ENCODE assay signal across 8 cellular contexts in genomic region chr10:15106352-15107013, GRCh38. TPM values are rescaled to one million over a fixed set of nuclear protein-coding genes. Genes with fewer than 3 reads are reported as not detected.
DNase-seq lines count a peak whose midpoint lies in the region; ATAC-seq and TF ChIP-seq lines count a peak whose summit lies in the region.

No MANE protein-coding gene starts in this region.

- TF ChIP-seq CTCF in BJ (IDR thresholded peaks at IDR 0.05; ENCODE audit: insufficient read depth, low read depth, low read length) = peak; percentile 89
- peak; percentile 73 to 87 (median 85) for TF ChIP-seq CTCF in esophagus muscularis mucosa (IDR thresholded peaks at IDR 0.05)
- TF ChIP-seq CTCF in neural cell (IDR thresholded peaks at IDR 0.05; ENCODE audit: poor library complexity, severe bottlenecking) = peak; percentile 84

- H3K27ac ChIP-seq in esophagus muscularis mucosa (replicated peaks in 1 of 4) (peak overlapping the region in 1 of 4 donors; percentile 5), neural cell (ENCODE audit: low read length) (no peak overlapping the region), substantia nigra (ENCODE audit: low read depth, low read length, poor library complexity, severe bottlenecking) (no peak overlapping the region)

- intact Hi-C loops in esophagus muscularis mucosa (cut with DNase I) = loop anchor here (5.0 kb wide), 1 partner anchor 609 kb away; no protein-coding TSS in a partner anchor

- CTCF ChIA-PET in BJ (lab: Yijun Ruan, JAX) = interaction anchor here (0.6 to 2.8 kb wide), 21 partner anchors 9 to 282 kb away, joined by 3 to 11 read pairs (median 3); partner anchors contain the start of genes CDNF, HSPA14, MSANTD7 and RPP38

- H4K20me1 ChIP-seq in neural cell (ENCODE audit: insufficient read depth) = no peaks in the 10 kb centered on the region

- H3K79me2 ChIP-seq in neural cell (replicated peaks; ENCODE audit: insufficient read depth, low read length) = no peaks in the 10 kb centered on the region

- no peaks in the 10 kb centered on the region for H3K27me3 ChIP-seq in BJ (ENCODE audit: control insufficient read depth, insufficient read depth, low read length)
- H3K27me3 ChIP-seq in esophagus muscularis mucosa = no peaks in the 10 kb centered on the region
- no peaks in the 10 kb centered on the region for H3K27me3 ChIP-seq in neural cell (ENCODE audit: insufficient read depth, low read depth, low read length)

- H3K4me3 ChIP-seq in BJ (ENCODE audit: low read depth, low read length) (no peak overlapping the region), esophagus muscularis mucosa (no peak overlapping the region), neural cell (ENCODE audit: low read length) (no peak overlapping the region)

- peaks cover 0 to 9% (median 6%) of the 10 kb centered on the region in 4 donors for H3K4me1 ChIP-seq in esophagus muscularis mucosa

- TF ChIP-seq RAD21 in neural cell (conservative IDR thresholded peaks at IDR 0.05) = peak; percentile 83

- ATAC-seq in GM18873 (IDR thresholded peaks at IDR 0.05; ENCODE audit: low FRiP score, unreplicated experiment) (peak; percentile 72), HG03457 (IDR thresholded peaks at IDR 0.05; ENCODE audit: unreplicated experiment) (peak; percentile 67)

- H3K9me2 ChIP-seq in neural cell (ENCODE audit: insufficient read depth, low read length) = no peaks in the 10 kb centered on the region

- TF ChIP-seq POLR2A in esophagus muscularis mucosa (IDR thresholded peaks at IDR 0.05; ENCODE audit: low read depth) = no peak

- no peak for TF ChIP-seq EP300 in esophagus muscularis mucosa (IDR thresholded peaks at IDR 0.05)
- no peak for TF ChIP-seq EP300 in neural cell (conservative IDR thresholded peaks at IDR 0.05; ENCODE audit: poor library complexity, severe bottlenecking)

- POLR2A ChIA-PET in BJ (lab: Charles Lee) = no interaction called here

- peaks cover 8% of the 10 kb centered on the region for H3K36me3 ChIP-seq in BJ (ENCODE audit: control insufficient read depth, insufficient read depth, low read length)
- peaks cover 30 to 93% (median 83%) of the 10 kb centered on the region in 4 donors for H3K36me3 ChIP-seq in esophagus muscularis mucosa
- H3K36me3 ChIP-seq in neural cell (ENCODE audit: insufficient read depth, low read length) = no peaks in the 10 kb centered on the region

- no peaks in the 10 kb centered on the region for H3F3A ChIP-seq in neural cell (ENCODE audit: insufficient read depth, low read length, poor library complexity, severe bottlenecking)

- WGBS in esophagus muscularis mucosa = 51% methylated on average over 8 of the region's 8 CpGs

- no peak overlapping the region for H2AFZ ChIP-seq in neural cell (ENCODE audit: low read depth, low read length)

- H3K4me2 ChIP-seq in neural cell (ENCODE audit: low read length) = no peak overlapping the region

- no peak overlapping the region for H3K9ac ChIP-seq in neural cell (ENCODE audit: low read length)

- no peaks in the 10 kb centered on the region for H3K9me3 ChIP-seq in esophagus muscularis mucosa
- no peaks in the 10 kb centered on the region for H3K9me3 ChIP-seq in neural cell (ENCODE audit: low read length)

- DNase-seq in BJ (ENCODE audit: low read depth) = no peak
- DNase-seq in OCI-M2 (lab: John Stamatoyannopoulos, UW; ENCODE audit: unreplicated experiment) = peak; percentile 15
- DNase-seq in activated T-cell treated with anti-CD3 and anti-CD28 coated beads for 48 hours (ENCODE audit: low read depth) = peak; percentile 56
- DNase-seq in esophagus muscularis mucosa (ENCODE audit: extremely low spot score) = no peak
- peak in 35 of 49 donors; percentile 4 to 71 (median 43) for DNase-seq in substantia nigra (lab: John Stamatoyannopoulos, UW)

TF ChIP-seq in neural cell, 6 proteins besides CTCF, POLR2A, EP300 and RAD21:
- TF ChIP-seq REST (IDR thresholded peaks at IDR 0.05; ENCODE audit: borderline replicate concordance) (no peak), SMC3 (conservative IDR thresholded peaks at IDR 0.05; ENCODE audit: poor library complexity) (peak; percentile 80)

RNA-seq across cellular contexts. Expression of gene RPP38, which starts 9.3 kb away (rescaled TPM):
- polyA plus RNA-seq in BJ (2011; rRNA removed) (15.9 and 17.2 TPM in 2 replicates), neural cell (8.2 and 9.8 TPM in 2 replicates)
- polyA minus RNA-seq in BJ (2011; rRNA and poly(A)+ RNA removed) = 6.9 and 11.4 TPM in 2 replicates
- total RNA-seq in esophagus muscularis mucosa = 10 to 100 TPM in 2 of 4 donors, 1 to 10 TPM in 2; 9.1 to 16.2 (median 10.9) TPM
- polyA minus RNA-seq in neural cell = 11.1 and 13.1 TPM in 2 replicates

RNA-seq across cellular contexts. Expression of gene ACBD7, which starts 17.9 kb away (rescaled TPM):
- polyA plus RNA-seq in BJ (2011; rRNA removed) (0.76 and 1.0 TPM in 2 replicates), neural cell (3.3 and 7.8 TPM in 2 replicates)
- 0.21 and 0.52 TPM in 2 replicates for polyA minus RNA-seq in BJ (2011; rRNA and poly(A)+ RNA removed)
- 1 to 10 TPM in 1 of 4 donors, under 1 TPM in 1, not detected in 2; 0.63 to 2.2 TPM for total RNA-seq in esophagus muscularis mucosa
- 8.5 and 12.0 TPM in 2 replicates for polyA minus RNA-seq in neural cell

Comparison
In these comparisons a context has a peak if more than half of its experiments do, and no peak if none do; other contexts are left out.
1. DNase-seq: peak in OCI-M2 (single experiment), activated T-cell treated with anti-CD3 and anti-CD28 coated beads for 48 hours (single experiment) and substantia nigra (35 of 49); none in BJ (single experiment) and esophagus muscularis mucosa (single experiment).
2. Peak in every context shown above with its lines, with median percentiles within 50 percentile points of each other: CTCF ChIP-seq.